9 cellular contexts compared by ENCODE assay signal in the genomic region with DNA sequence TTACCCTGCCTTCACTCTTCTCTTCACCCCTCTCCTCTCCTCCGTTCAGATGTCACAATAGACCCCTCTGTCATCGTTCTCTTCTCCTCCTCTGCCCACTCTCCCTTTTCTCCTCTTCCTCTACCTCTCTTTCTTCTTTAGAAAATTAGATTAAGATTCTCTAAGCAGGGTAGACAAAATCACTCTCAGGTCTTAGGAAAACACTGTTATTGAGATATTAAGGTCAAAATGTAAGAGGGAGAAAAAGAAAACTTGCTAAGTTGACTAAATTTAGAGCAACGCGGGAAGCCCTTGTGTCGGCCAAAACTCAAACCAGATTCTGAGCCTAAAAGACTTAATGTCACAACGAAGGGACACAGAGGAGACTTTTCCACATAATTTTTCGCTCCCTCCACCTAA. TPM values are rescaled to one million over a fixed set of nuclear protein-coding genes. Genes with fewer than 3 reads are reported as not detected.
DNase-seq lines count a peak whose midpoint lies in the region; ATAC-seq and TF ChIP-seq lines count a peak whose summit lies in the region.
"Had no signal": no experiment of that assay in that cellular context is flagged by ENCODE, and none has a peak within 500 bp of the region (broad histone marks: within the 10 kb centered on the region; RNA-seq: fewer than 3 reads in every experiment).

No MANE protein-coding gene starts in this region.

- no peaks in the 10 kb centered on the region for H3K36me3 Mint-ChIP-seq in dendritic cell treated with granulocyte-macrophage colony-stimulating factor and Interleukin-4, amounts not matched to agents 40 ng/mL and 50 ng/mL, for 4 days (ENCODE audit: low read depth)
- peaks cover 9% of the 10 kb centered on the region for H3K36me3 Mint-ChIP-seq in natural killer cell treated with Interleukin-12 subunit alpha and Interleukin-12 subunit beta and Interleukin-15 and Interleukin-18, amount 100 ng/mL, for 72 hours

- H3K9me3 Mint-ChIP-seq in dendritic cell treated with granulocyte-macrophage colony-stimulating factor and Interleukin-4, amounts not matched to agents 40 ng/mL and 50 ng/mL, for 4 days = no peaks in the 10 kb centered on the region
- no peaks in the 10 kb centered on the region for H3K9me3 Mint-ChIP-seq in natural killer cell treated with Interleukin-12 subunit alpha and Interleukin-12 subunit beta and Interleukin-15 and Interleukin-18, amount 100 ng/mL, for 72 hours

- H3K36me3 ChIP-seq in HUES6 (ENCODE audit: control insufficient read depth, insufficient read depth, low read length) = no peaks in the 10 kb centered on the region

- peaks cover 15% of the 10 kb centered on the region for H3K27me3 ChIP-seq in HUES6 (ENCODE audit: control insufficient read depth, insufficient read depth, low read length)

- TF ChIP-seq CTCF in AG10803 (conservative IDR thresholded peaks at IDR 0.05; ENCODE audit: low read length) (no peak), GM13976 (IDR thresholded peaks at IDR 0.05; ENCODE audit: borderline replicate concordance, control extremely low read depth, extremely low read depth, insufficient read depth, missing control alignments) (no peak)

- DNase-seq in AG10803 (ENCODE audit: low read depth) (no peak), posterior vena cava (ENCODE audit: low spot score) (no peak), GM13976 (ENCODE audit: low spot score) (no peak), NCI-H1694 (lab: John Stamatoyannopoulos, UW) (no peak)
- no peak for DNase-seq in natural killer cell treated with Interleukin-12 subunit alpha and Interleukin-12 subunit beta and Interleukin-15 and Interleukin-18, amount 100 ng/mL, for 72 hours (ENCODE audit: low spot score)

- peaks cover 10% of the 10 kb centered on the region for H3K4me1 Mint-ChIP-seq in dendritic cell treated with granulocyte-macrophage colony-stimulating factor and Interleukin-4, amounts not matched to agents 40 ng/mL and 50 ng/mL, for 4 days (ENCODE audit: low read depth)
- H3K4me1 Mint-ChIP-seq in natural killer cell treated with Interleukin-12 subunit alpha and Interleukin-12 subunit beta and Interleukin-15 and Interleukin-18, amount 100 ng/mL, for 72 hours (ENCODE audit: low read depth in 2 of 2) = peaks cover 13 to 14% of the 10 kb centered on the region in 2 donors

- intact Hi-C loops in dendritic cell treated with granulocyte-macrophage colony-stimulating factor and Interleukin-4, amounts not matched to agents 40 ng/mL and 50 ng/mL, for 4 days (cut with micrococcal nuclease) = no loop called here
- intact Hi-C loops in posterior vena cava (cut with DNase I) = loop anchor here in 1 of 2 donors (10.0 kb wide), 1 partner anchor 1160 kb away; no protein-coding TSS in a partner anchor

- in situ Hi-C loops in GM13976 (cut with MboI; ENCODE audit: low sequenced_read_pairs, unreplicated experiment) = no loop called here

- H3K4me3 Mint-ChIP-seq in dendritic cell treated with granulocyte-macrophage colony-stimulating factor and Interleukin-4, amounts not matched to agents 40 ng/mL and 50 ng/mL, for 4 days = peak overlapping the region; percentile 21
- peak overlapping the region; percentile 78 for H3K4me3 Mint-ChIP-seq in natural killer cell treated with Interleukin-12 subunit alpha and Interleukin-12 subunit beta and Interleukin-15 and Interleukin-18, amount 100 ng/mL, for 72 hours

- H3K27ac ChIP-seq in HUES6 (ENCODE audit: low read depth, low read length) = no peak overlapping the region

- 0 out of 2 replicates have a peak, but pooled peaks cover 4% of the 10 kb centered on the region for H3K4me1 ChIP-seq in HUES6 (ENCODE audit: control insufficient read depth, insufficient read depth, low read length)

- no peak for ATAC-seq in natural killer cell treated with Interleukin-12 subunit alpha and Interleukin-12 subunit beta and Interleukin-15 and Interleukin-18, amount 100 ng/mL, for 72 hours
- no peak for ATAC-seq in HG02981 (IDR thresholded peaks at IDR 0.05; ENCODE audit: unreplicated experiment)

- H3K27me3 Mint-ChIP-seq in dendritic cell treated with granulocyte-macrophage colony-stimulating factor and Interleukin-4, amounts not matched to agents 40 ng/mL and 50 ng/mL, for 4 days = peaks cover 58% of the 10 kb centered on the region
- peaks cover 33 to 43% of the 10 kb centered on the region in 2 donors for H3K27me3 Mint-ChIP-seq in natural killer cell treated with Interleukin-12 subunit alpha and Interleukin-12 subunit beta and Interleukin-15 and Interleukin-18, amount 100 ng/mL, for 72 hours

- H3K4me3 ChIP-seq in AG10803 (ENCODE audit: low read length) (peak overlapping the region; percentile 73), HUES6 (ENCODE audit: low read depth, low read length) (peak overlapping the region; percentile 91)
- H3K4me3 ChIP-seq: mucosa of descending colon had no signal

- H3K9me3 ChIP-seq in HUES6 (ENCODE audit: control insufficient read depth, insufficient read depth, low read depth, low read length) = no peaks in the 10 kb centered on the region
- H3K9me3 ChIP-seq: mucosa of descending colon had no signal

- peak overlapping the region; percentile 67 for H3K9ac ChIP-seq in HUES6 (ENCODE audit: low read length)

- H3K27ac Mint-ChIP-seq in dendritic cell treated with granulocyte-macrophage colony-stimulating factor and Interleukin-4, amounts not matched to agents 40 ng/mL and 50 ng/mL, for 4 days = no peak overlapping the region
- peak overlapping the region; percentile 66 to 70 for H3K27ac Mint-ChIP-seq in natural killer cell treated with Interleukin-12 subunit alpha and Interleukin-12 subunit beta and Interleukin-15 and Interleukin-18, amount 100 ng/mL, for 72 hours

RNA-seq across cellular contexts. Expression of a gene that starts 22.1 kb away (rescaled TPM):
- 1 to 10 TPM; 6.4 to 8.6 TPM for total RNA-seq in natural killer cell treated with Interleukin-12 subunit alpha and Interleukin-12 subunit beta and Interleukin-15 and Interleukin-18, amount 100 ng/mL, for 72 hours
- total RNA-seq in posterior vena cava = 1 to 10 TPM; 6.3 to 6.5 TPM
